ENCODE assay signal across 1 cellular context in the genomic region with DNA sequence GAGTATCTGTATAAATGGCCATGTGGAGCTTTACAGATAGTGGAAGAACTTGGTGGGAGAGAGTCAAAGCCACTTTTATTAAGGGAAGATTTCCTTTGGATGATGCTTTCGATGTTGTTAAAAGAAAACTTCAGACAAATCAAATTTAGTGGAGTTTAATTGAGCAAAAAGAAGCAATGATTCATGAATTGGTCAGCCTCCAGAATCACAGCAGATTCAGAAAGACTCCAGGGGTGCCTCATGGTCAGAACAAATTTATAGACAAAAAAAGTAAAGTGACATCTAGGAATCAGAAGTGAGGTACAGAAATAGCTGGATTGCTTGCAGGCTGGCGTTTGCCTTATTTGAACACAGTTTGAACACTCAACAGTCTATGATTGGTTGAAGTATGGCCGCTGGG.
TF ChIP-seq lines count a peak whose summit lies in the region.

No MANE protein-coding gene starts in this region.

TF ChIP-seq in IMR-90, 13 proteins besides CTCF, POLR2A, EP300 and RAD21 (continued from another document):
- TF ChIP-seq, protein P1, sequence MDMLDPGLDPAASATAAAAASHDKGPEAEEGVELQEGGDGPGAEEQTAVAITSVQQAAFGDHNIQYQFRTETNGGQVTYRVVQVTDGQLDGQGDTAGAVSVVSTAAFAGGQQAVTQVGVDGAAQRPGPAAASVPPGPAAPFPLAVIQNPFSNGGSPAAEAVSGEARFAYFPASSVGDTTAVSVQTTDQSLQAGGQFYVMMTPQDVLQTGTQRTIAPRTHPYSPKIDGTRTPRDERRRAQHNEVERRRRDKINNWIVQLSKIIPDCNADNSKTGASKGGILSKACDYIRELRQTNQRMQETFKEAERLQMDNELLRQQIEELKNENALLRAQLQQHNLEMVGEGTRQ (IDR thresholded peaks at IDR 0.05; ENCODE audit: low read depth, low read length), result no peak
- TF ChIP-seq MXI1 (IDR thresholded peaks at IDR 0.05; ENCODE audit: borderline replicate concordance, low read depth, low read length), result no peak
